27 cellular contexts compared by ENCODE assay signal in genomic region chr7:11449316-11449715, GRCh38.
"Had no signal": no experiment of that assay in that cellular context is flagged by ENCODE, and none has a peak within 500 bp of the region (broad histone marks: within the 10 kb centered on the region; RNA-seq: fewer than 3 reads in every experiment).

No MANE protein-coding gene starts in this region.

- H3K4me3 ChIP-seq: neural progenitor cell, ovary, psoas muscle, right lobe of liver, sigmoid colon, thoracic aorta, thyroid gland, tibial nerve, upper lobe of left lung, vagina had no signal

- H3K9ac ChIP-seq: neural progenitor cell, parathyroid adenoma had no signal

- DNase-seq: natural killer cell; occipital lobe; ovary; posterior cingulate gyrus; psoas muscle; right cardiac atrium; right lobe of liver; sigmoid colon; small intestine; stimulated activated CD4-positive, alpha-beta T cell treated with anti-CD3 and anti-CD28 coated beads, Interleukin-1b, Interleukin-23, amount 100 ng/mL, for 48 hours; stimulated activated CD4-positive, alpha-beta T cell treated with anti-CD3 and anti-CD28 coated beads, Interleukin-4, amount 100 ng/mL, for 1 hour; stimulated activated CD4-positive, alpha-beta T cell treated with anti-CD3 and anti-CD28 coated beads, Interleukin-4, amount 100 ng/mL, for 4 hours; stimulated activated CD8-positive, alpha-beta memory T cell treated with anti-CD3 and anti-CD28 coated beads, Interleukin-4, amount 100 ng/mL, for 48 hours; stimulated activated naive CD4-positive, alpha-beta T cell; stimulated activated naive CD8-positive, alpha-beta T cell treated with anti-CD3 and anti-CD28 coated beads, Interleukin-15, amount 100 ng/mL, for 72 hours; stimulated activated naive CD8-positive, alpha-beta T cell treated with anti-CD3 and anti-CD28 coated beads, Interleukin-15, Interleukin-2, amounts not matched to agents 100 U/mL and 50 U/mL, for 24 hours; substantia nigra; thyroid gland; trophoblast cell; upper lobe of left lung had no signal

- H3K36me3 ChIP-seq: neural progenitor cell, ovary, right lobe of liver, sigmoid colon, thoracic aorta, thyroid gland, upper lobe of left lung, vagina had no signal

- H3K27me3 ChIP-seq: neural progenitor cell, ovary, right lobe of liver, sigmoid colon, thyroid gland, tibial nerve, upper lobe of left lung, vagina had no signal

- H3K27ac ChIP-seq: neural progenitor cell, ovary, parathyroid adenoma, psoas muscle, right lobe of liver, sigmoid colon, thoracic aorta, thyroid gland, tibial nerve, vagina had no signal

- H3K4me1 ChIP-seq: neural progenitor cell, parathyroid adenoma, psoas muscle, right lobe of liver, thyroid gland, tibial nerve had no signal

- H2AFZ ChIP-seq: neural progenitor cell, parathyroid adenoma had no signal

- ATAC-seq: natural killer cell; psoas muscle; right cardiac atrium; stimulated activated memory B cell treated with anti-CD40 and anti-IgM and Interleukin-4, amounts not matched to agents 10 μg/mL and 1 μg/mL and 100 μg/mL, for 72 hours; stimulated activated naive CD8-positive, alpha-beta T cell treated with anti-CD3 and anti-CD28 coated beads, Interleukin-15, amount 100 ng/mL, for 72 hours; stimulated activated naive CD8-positive, alpha-beta T cell treated with anti-CD3 and anti-CD28 coated beads, Interleukin-15, Interleukin-2, amounts not matched to agents 100 U/mL and 50 U/mL, for 24 hours had no signal

- FAIRE-seq: small intestine, urothelium cell line had no signal

- H3K9me3 ChIP-seq: ovary, psoas muscle, right lobe of liver, sigmoid colon, thoracic aorta, thyroid gland, tibial nerve, upper lobe of left lung, vagina had no signal

- H3K79me2 ChIP-seq: parathyroid adenoma had no signal

- H3K4me2 ChIP-seq: neural progenitor cell had no signal
